In genomic region chr15:50993598-50993997, GRCh38 we compare ENCODE assay signal across 16 cellular contexts.
"Had no signal": no experiment of that assay in that cellular context is flagged by ENCODE, and none has a peak within 500 bp of the region (broad histone marks: within the 10 kb centered on the region; RNA-seq: fewer than 3 reads in every experiment).

No MANE protein-coding gene starts in this region.

- H3K27me3 ChIP-seq: colonic mucosa, testis had no signal

- DNase-seq: activated CD4-positive, alpha-beta T cell treated with anti-CD3 and anti-CD28 coated beads for 36 hours; activated CD8-positive, alpha-beta memory T cell treated with anti-CD3 and anti-CD28 coated beads, Interleukin-2, amount 50 U/mL, for 4 hours; activated CD8-positive, alpha-beta T cell treated with anti-CD3 and anti-CD28 coated beads for 36 hours; activated gamma-delta T cell treated with Interleukin-2 at 50 U/mL for 16 hours; activated T-cell treated with anti-CD3 and anti-CD28 coated beads, Interleukin-2, amount 50 U/mL, for 72 hours; aorta; caudate nucleus; colonic mucosa; naive thymus-derived CD4-positive, alpha-beta T cell; right cardiac atrium; stimulated activated CD4-positive, alpha-beta T cell treated with anti-CD3 and anti-CD28 coated beads, Interleukin-2, amount 100 ng/mL, for 24 hours; stimulated activated naive CD4-positive, alpha-beta T cell treated with Interleukin-2 at 50 U/mL for 16 hours; T-helper 1 cell; testis; WERI-Rb-1 had no signal

- H3K27ac Mint-ChIP-seq: activated CD4-positive, alpha-beta T cell treated with anti-CD3 and anti-CD28 coated beads for 36 hours; activated CD8-positive, alpha-beta T cell treated with anti-CD3 and anti-CD28 coated beads for 36 hours; mesothelial cell of epicardium; naive thymus-derived CD4-positive, alpha-beta T cell had no signal

- H3K4me1 ChIP-seq: colonic mucosa, testis had no signal

- H3K27me3 Mint-ChIP-seq: activated CD4-positive, alpha-beta T cell treated with anti-CD3 and anti-CD28 coated beads for 36 hours; activated CD8-positive, alpha-beta T cell treated with anti-CD3 and anti-CD28 coated beads for 36 hours; naive thymus-derived CD4-positive, alpha-beta T cell had no signal

- H3K9me3 ChIP-seq: colonic mucosa, testis had no signal

- H3K27ac ChIP-seq: colonic mucosa, testis, WERI-Rb-1 had no signal

- H3K4me1 Mint-ChIP-seq: activated CD4-positive, alpha-beta T cell treated with anti-CD3 and anti-CD28 coated beads for 36 hours; mesothelial cell of epicardium had no signal

- ATAC-seq: activated CD4-positive, alpha-beta T cell treated with anti-CD3 and anti-CD28 coated beads for 36 hours; activated CD8-positive, alpha-beta T cell treated with anti-CD3 and anti-CD28 coated beads for 36 hours; activated T-cell treated with anti-CD3 and anti-CD28 coated beads, Interleukin-2, amount 50 U/mL, for 72 hours; naive thymus-derived CD4-positive, alpha-beta T cell; right cardiac atrium had no signal

- H3K4me3 ChIP-seq: colonic mucosa, testis had no signal

- H3K4me3 Mint-ChIP-seq: activated CD4-positive, alpha-beta T cell treated with anti-CD3 and anti-CD28 coated beads for 36 hours; activated CD8-positive, alpha-beta T cell treated with anti-CD3 and anti-CD28 coated beads for 36 hours; activated T-cell treated with anti-CD3 and anti-CD28 coated beads, Interleukin-2, amount 50 U/mL, for 72 hours; mesothelial cell of epicardium; naive thymus-derived CD4-positive, alpha-beta T cell had no signal

- H3K9me3 Mint-ChIP-seq: activated CD8-positive, alpha-beta T cell treated with anti-CD3 and anti-CD28 coated beads for 36 hours; activated T-cell treated with anti-CD3 and anti-CD28 coated beads, Interleukin-2, amount 50 U/mL, for 72 hours; mesothelial cell of epicardium; naive thymus-derived CD4-positive, alpha-beta T cell had no signal

- H3K36me3 ChIP-seq: colonic mucosa, WERI-Rb-1 had no signal
